In genomic region chr9:128243486-128244415, GRCh38 we compare ENCODE assay signal across 1 cellular context.
TF ChIP-seq lines count a peak whose summit lies in the region.

No MANE protein-coding gene starts in this region.

TF ChIP-seq in IMR-90, 13 proteins besides CTCF, POLR2A, EP300 and RAD21:
- TF ChIP-seq CEBPB (IDR thresholded peaks at IDR 0.05; ENCODE audit: low read depth, low read length): no peak
- no peak for TF ChIP-seq SMC3 (IDR thresholded peaks at IDR 0.05; ENCODE audit: low read depth, low read length)
- TF ChIP-seq MAFK (IDR thresholded peaks at IDR 0.05; ENCODE audit: low read depth, low read length): no peak
- no peak for TF ChIP-seq FOS (IDR thresholded peaks at IDR 0.05; ENCODE audit: low read depth, low read length)
- 0 out of 2 replicates have a peak, but pooled peaks have one; percentile 12 for TF ChIP-seq BHLHE40 (IDR thresholded peaks at IDR 0.05; ENCODE audit: low read depth, low read length)
- TF ChIP-seq USF2 (IDR thresholded peaks at IDR 0.05; ENCODE audit: low read depth, low read length): no peak
